Comparison of ENCODE assay signal across 27 cellular contexts in genomic region chr19:723714-724113, GRCh38. TPM values are rescaled to one million over a fixed set of nuclear protein-coding genes. Genes with fewer than 3 reads are reported as not detected.
"Had no signal": no experiment of that assay in that cellular context is flagged by ENCODE, and none has a peak within 500 bp of the region (broad histone marks: within the 10 kb centered on the region; RNA-seq: fewer than 3 reads in every experiment).

No MANE protein-coding gene starts in this region.

- H3K4me2 ChIP-seq: SK-N-SH had no signal

- ATAC-seq: Panc1, PC-3 had no signal

- DNase-seq: Karpas-422, KG1, MG63, NCI-H1092, NCI-H1105 treated with DMSO at 0.1 percent for 48 hours, NCI-H1417 treated with DMSO at 0.1 percent for 48 hours, NCI-H146, NCI-H1694 treated with DMSO at 0.1 percent for 48 hours, NCI-H1930, NCI-H2081, NCI-H2107, NCI-H226, NCI-H446, NCI-H510A, NCI-H524 treated with DMSO at 0.1 percent for 48 hours, NCI-H69, NCI-H774, PC-3, SHP77, SK-N-SH, SW 1271 had no signal

- H3K9ac ChIP-seq: SK-N-SH had no signal

- H3K9me3 ChIP-seq: MG63, SK-N-SH had no signal

- FAIRE-seq: HTR-8/SVneo had no signal

- H3K4me3 ChIP-seq: MG63 had no signal

- H3K27ac ChIP-seq: HL-60, RWPE1 had no signal

- H3K36me3 ChIP-seq: MG63 had no signal

- H3K27me3 ChIP-seq: MG63 had no signal

RNA-seq across cellular contexts. Expression of gene MISP, which starts 27.2 kb away (rescaled TPM):
- total RNA-seq: SK-MEL-5 had no signal

RNA-seq across cellular contexts. Expression of gene PRSS57, which starts 28.5 kb away (rescaled TPM):
- total RNA-seq: OCI-LY7, PC-3, SK-MEL-5 had no signal
- polyA plus RNA-seq: SK-N-SH had no signal
